Comparison of ENCODE assay signal across 8 cellular contexts in genomic region chr21:42892582-42892930, GRCh38. TPM values are rescaled to one million over a fixed set of nuclear protein-coding genes. Genes with fewer than 3 reads are reported as not detected.
DNase-seq lines count a peak whose midpoint lies in the region; ATAC-seq, FAIRE-seq and TF ChIP-seq lines count a peak whose summit lies in the region.

No MANE protein-coding gene starts in this region.

- H3K27me3 Mint-ChIP-seq in WTC11 (ENCODE audit: low read depth): no peaks in the 10 kb centered on the region; the same call in 1 of the 2 replicates

- CTCF ChIA-PET in WTC11 (lab: Charles Lee): interaction anchor here (0.6 to 1.6 kb wide), 4 partner anchors 14 to 299 kb away, joined by 4 to 5 read pairs (median 4); no protein-coding TSS in a partner anchor

- 15% methylated on average over 18 of the region's 18 CpGs for WGBS in right cardiac atrium
- WGBS in small intestine, 3 donors: 3 to 14% (median 3%) methylated on average over 18 of the region's 18 CpGs

- peaks cover 0 to 2% of the 10 kb centered on the region in 2 donors for H3K36me3 ChIP-seq in small intestine (ENCODE audit: control insufficient read depth in 2 of 2, insufficient read depth in 2 of 2, low read length in 2 of 2)

- POLR2A ChIA-PET in WTC11 (lab: Charles Lee): interaction anchor here (0.6 to 1.5 kb wide), 4 partner anchors 14 to 98 kb away, joined by 3 to 5 read pairs (median 4); partner anchors contain the start of gene PKNOX1

- H3K27me3 ChIP-seq in right cardiac atrium (ENCODE audit: control insufficient read depth, insufficient read depth) (no peaks in the 10 kb centered on the region), small intestine (ENCODE audit: control insufficient read depth in 2 of 2, insufficient read depth in 2 of 2, low read length in 2 of 2) (no peaks in the 10 kb centered on the region)

- intact Hi-C loops in right cardiac atrium (cut with DNase I): no loop called here

- DNase-seq in WTC11 (ENCODE audit: low spot score) (no peak), right cardiac atrium (no peak), small intestine (peak; percentile 47), iPS-NIHi11 (ENCODE audit: low spot score) (no peak)
- no peak for DNase-seq in stimulated activated CD4-positive, alpha-beta T cell treated with anti-CD3 and anti-CD28 coated beads, Interleukin-4, amount 100 ng/mL, for 1 hour

- H3K4me3 Mint-ChIP-seq in WTC11: peak overlapping the region; percentile 81

- H3K27ac ChIP-seq in 22Rv1 (peak overlapping the region; percentile 90), right cardiac atrium (ENCODE audit: low read length) (peak overlapping the region; percentile 84), small intestine (ENCODE audit: low read depth in 1 of 2, low read length in 1 of 2) (peak overlapping the region; percentile 94 to 97)

- peak overlapping the region; percentile 99 for H3K27ac Mint-ChIP-seq in WTC11

- H3K4me1 ChIP-seq in right cardiac atrium (ENCODE audit: control insufficient read depth, insufficient read depth, low read length) (peaks cover 5% of the 10 kb centered on the region), small intestine (ENCODE audit: control insufficient read depth in 2 of 2, insufficient read depth in 1 of 2, low read depth in 1 of 2, low read length in 1 of 2) (peaks cover 0 to 3% of the 10 kb centered on the region in 2 donors)

- ATAC-seq in GM21825 (IDR thresholded peaks at IDR 0.05; ENCODE audit: unreplicated experiment): peak; percentile 14
- peak; percentile 19 for ATAC-seq in WTC11
- ATAC-seq in right cardiac atrium: peak; percentile 54 to 58
- ATAC-seq in GM21576 (IDR thresholded peaks at IDR 0.05; ENCODE audit: unreplicated experiment): no peak

- peaks cover 4% of the 10 kb centered on the region; the same call in 1 of the 2 replicates for H3K9me3 Mint-ChIP-seq in WTC11

- TF ChIP-seq CTCF in 22Rv1 (IDR thresholded peaks at IDR 0.05) (no peak), WTC11 (IDR thresholded peaks at IDR 0.05) (no peak)

- H3K4me1 Mint-ChIP-seq in WTC11: peaks cover 5% of the 10 kb centered on the region

- H3K4me3 ChIP-seq in right cardiac atrium (ENCODE audit: low read length) (peak overlapping the region; percentile 41), small intestine (ENCODE audit: low read depth in 1 of 2, low read length in 2 of 2) (peak overlapping the region; percentile 51 to 90)

- FAIRE-seq in small intestine (lab: Jason Lieb, UNC): no peak

- H3K36me3 Mint-ChIP-seq in WTC11: peaks cover 16% of the 10 kb centered on the region

- no peaks in the 10 kb centered on the region for H3K9me3 ChIP-seq in right cardiac atrium (ENCODE audit: control insufficient read depth, low read length)
- H3K9me3 ChIP-seq in small intestine (ENCODE audit: control insufficient read depth, low read depth): no peaks in the 10 kb centered on the region

TF ChIP-seq in WTC11, 78 proteins besides CTCF, POLR2A, EP300 and RAD21:
- TF ChIP-seq NFE2L1 (CRISPR knock-in tag; IDR thresholded peaks at IDR 0.05) (peak; percentile 75; the same call in 1 of the 2 replicates), TEAD1 (CRISPR knock-in tag; IDR thresholded peaks at IDR 0.05) (no peak), ZBTB43 (CRISPR knock-in tag; IDR thresholded peaks at IDR 0.05) (no peak), FOXK1 (CRISPR knock-in tag; IDR thresholded peaks at IDR 0.05) (no peak), FOXP4 (CRISPR knock-in tag; IDR thresholded peaks at IDR 0.05) (0 out of 2 replicates have a peak, but pooled peaks have one; percentile 5), ZNF219 (CRISPR knock-in tag; IDR thresholded peaks at IDR 0.05; ENCODE audit: borderline replicate concordance) (no peak), CREM (CRISPR knock-in tag; IDR thresholded peaks at IDR 0.05) (no peak), TP53 (CRISPR knock-in tag; IDR thresholded peaks at IDR 0.05) (no peak), CREB1 (CRISPR knock-in tag; IDR thresholded peaks at IDR 0.05) (peak; percentile 78; the same call in 1 of the 2 replicates), SP1 (CRISPR knock-in tag; conservative IDR thresholded peaks at IDR 0.05) (no peak), NR2C2 (CRISPR knock-in tag; IDR thresholded peaks at IDR 0.05) (no peak), RELA (CRISPR knock-in tag; IDR thresholded peaks at IDR 0.05; ENCODE audit: borderline replicate concordance) (no peak), ZNF121 (CRISPR knock-in tag; IDR thresholded peaks at IDR 0.05) (no peak), ETV6 (CRISPR knock-in tag; IDR thresholded peaks at IDR 0.05) (no peak), ZNF232 (CRISPR knock-in tag; IDR thresholded peaks at IDR 0.05) (no peak)

RNA-seq across cellular contexts. Expression of gene NDUFV3, which starts 0.6 kb away (rescaled TPM):
- total RNA-seq in WTC11 (2021) (28.5 to 32.6 TPM (median 30.9 TPM) in 3 replicates), right cardiac atrium (10 to 100 TPM; 48.0 to 52.2 (median 50.7) TPM)
- polyA plus RNA-seq in right cardiac atrium (45.4 TPM), small intestine (10 to 100 TPM; 15.9 to 20.1 (median 18.6) TPM)

RNA-seq across cellular contexts. Expression of gene WDR4, which starts 13.2 kb away (rescaled TPM):
- total RNA-seq in WTC11 (2021) (41.5 to 42.6 TPM (median 42.2 TPM) in 3 replicates), right cardiac atrium (1 to 10 TPM; 4.3 to 7.7 (median 5.3) TPM)
- polyA plus RNA-seq in right cardiac atrium (3.7 TPM), small intestine (10 to 100 TPM in 1 of 3 donors, 1 to 10 TPM in 2; 3.5 to 20.7 (median 4.0) TPM)

RNA-seq across cellular contexts. Expression of gene ERVH48-1, which starts 32.9 kb away (rescaled TPM):
- total RNA-seq in WTC11 (2021) (14.7 to 26.6 TPM (median 26.1 TPM) in 3 replicates), right cardiac atrium (not detected)
- polyA plus RNA-seq in right cardiac atrium (0.07 TPM), small intestine (not detected)

Comparison
In these comparisons a context has a peak if more than half of its experiments do, and no peak if none do; other contexts are left out.
1. RNA of gene ERVH48-1, which starts 32.9 kb away (total RNA-seq): 14.7 to 26.6 TPM in WTC11; not detected in right cardiac atrium; every median in the first group is over 10 times any median in the second.
2. Peak in every context shown above with its lines, with median percentiles within 50 percentile points of each other: H3K27ac ChIP-seq.